Comparison of ENCODE assay signal across 9 cellular contexts in genomic region chr5:177431317-177432142, GRCh38. TPM values are rescaled to one million over a fixed set of nuclear protein-coding genes. Genes with fewer than 3 reads are reported as not detected.
DNase-seq lines count a peak whose midpoint lies in the region; ATAC-seq and TF ChIP-seq lines count a peak whose summit lies in the region.
"Had no signal": no experiment of that assay in that cellular context is flagged by ENCODE, and none has a peak within 500 bp of the region (broad histone marks: within the 10 kb centered on the region; RNA-seq: fewer than 3 reads in every experiment).

No MANE protein-coding gene starts in this region.

- no peaks in the 10 kb centered on the region; the same call in 1 of the 2 replicates for H4K20me1 ChIP-seq in SU-DHL-6 (ENCODE audit: low read depth, low read length)

- peak; percentile 87 for DNase-seq in central memory CD4-positive, alpha-beta T cell
- DNase-seq in spleen (peak; percentile 99), NCI-H2196 treated with DMSO at 0.1 percent for 48 hours (lab: John Stamatoyannopoulos, UW; ENCODE audit: unreplicated experiment) (no peak), NCI-H1092 treated with DMSO at 0.1 percent for 48 hours (lab: John Stamatoyannopoulos, UW) (no peak), A673 (ENCODE audit: low spot score) (no peak)

- BruUV-seq in A673 (replicated peaks; lab: Mats Ljungman, UMichigan), result no TSS peak

- H3K79me2 ChIP-seq in SU-DHL-6 (ENCODE audit: insufficient read depth, low read length), result peaks cover 22% of the 10 kb centered on the region

- no peaks in the 10 kb centered on the region for H3K36me3 ChIP-seq in SU-DHL-6 (ENCODE audit: low read length)
- H3K36me3 ChIP-seq in spleen, result peaks cover 6 to 70% (median 56%) of the 10 kb centered on the region in 6 donors
- peaks cover 26% of the 10 kb centered on the region for H3K36me3 ChIP-seq in A673 (ENCODE audit: insufficient read depth, low read length, poor library complexity, severe bottlenecking)

- H3K4me1 ChIP-seq in spleen, result peaks cover 61 to 98% (median 79%) of the 10 kb centered on the region in 6 donors
- H3K4me1 ChIP-seq in A673 (ENCODE audit: insufficient read depth, low read length, poor library complexity, severe bottlenecking), result peaks cover 9% of the 10 kb centered on the region

- ATAC-seq in GM18520 (IDR thresholded peaks at IDR 0.05; ENCODE audit: unreplicated experiment), result peak; percentile 29
- peak; percentile 43 for ATAC-seq in HG02884 (IDR thresholded peaks at IDR 0.05; ENCODE audit: unreplicated experiment)

- intact Hi-C loops in spleen (cut with DNase I; ENCODE audit: low total_unique reads) (no loop called here), A673 (cut with micrococcal nuclease; ENCODE audit: unreplicated experiment) (no loop called here)

- CTCF ChIA-PET in A673 (lab: Charles Lee), result no interaction called here

- H3K4me2 ChIP-seq in SU-DHL-6 (ENCODE audit: low read depth, low read length, poor library complexity, severe bottlenecking), result peak overlapping the region; percentile 71

- peaks cover 52% of the 10 kb centered on the region for H3F3A ChIP-seq in SU-DHL-6 (ENCODE audit: insufficient read depth)

- peak overlapping the region; percentile 48 for H3K9ac ChIP-seq in SU-DHL-6 (ENCODE audit: low read length)

- no peak for TF ChIP-seq CTCF in SU-DHL-6 (IDR thresholded peaks at IDR 0.05; ENCODE audit: insufficient read depth, low read length, poor library complexity, severe bottlenecking)
- peak in 3 of 11 experiments; percentile 12 to 30 (median 19) for TF ChIP-seq CTCF in spleen (IDR thresholded peaks at IDR 0.05 in 8 of 11, conservative IDR thresholded peaks at IDR 0.05 in 3 of 11)
- TF ChIP-seq CTCF in A673 (conservative IDR thresholded peaks at IDR 0.05; ENCODE audit: low read depth, low read length), result no peak

- H3K27ac ChIP-seq in SU-DHL-6 (ENCODE audit: low read depth, low read length) (peak overlapping the region; percentile 95), spleen (peak overlapping the region; percentile 92 to 99 (median 98)), A673 (ENCODE audit: low read depth, low read length, poor library complexity, severe bottlenecking) (no peak overlapping the region)

- H2AFZ ChIP-seq in SU-DHL-6 (ENCODE audit: low read depth, low read length, severe bottlenecking), result no peak overlapping the region

- no peak overlapping the region for H3K4me3 ChIP-seq in SU-DHL-6 (ENCODE audit: insufficient read depth, low read length, poor library complexity, severe bottlenecking)
- peak overlapping the region in 7 of 8 donors; percentile 2 to 90 (median 25) for H3K4me3 ChIP-seq in spleen
- no peak overlapping the region for H3K4me3 ChIP-seq in A673 (ENCODE audit: low read depth, low read length, poor library complexity, severe bottlenecking)

- no peaks in the 10 kb centered on the region for H3K9me3 ChIP-seq in SU-DHL-6 (ENCODE audit: insufficient read depth, low read length)
- no peaks in the 10 kb centered on the region for H3K9me3 ChIP-seq in spleen
- H3K9me3 ChIP-seq in A673 (ENCODE audit: low read depth, low read length, poor library complexity, severe bottlenecking), result no peaks in the 10 kb centered on the region

- TF ChIP-seq POLR2A in spleen (IDR thresholded peaks at IDR 0.05), result no peak

- POLR2A ChIA-PET in A673 (lab: Charles Lee; ENCODE audit: low non-redundant PET), result no interaction called here

- no peaks in the 10 kb centered on the region for H3K9me2 ChIP-seq in SU-DHL-6 (replicated peaks; ENCODE audit: insufficient read depth, low read length)

- H3K27me3 ChIP-seq in SU-DHL-6 (ENCODE audit: low read length) (no peaks in the 10 kb centered on the region), spleen (replicated peaks in 1 of 7) (no peaks in the 10 kb centered on the region), A673 (replicated peaks; ENCODE audit: insufficient read depth, low read depth, low read length, poor library complexity) (no peaks in the 10 kb centered on the region)

- WGBS in spleen, 5 donors, result 17 to 36% (median 27%) methylated on average over 7 to 29 of the region's 29 CpGs

RNA-seq across cellular contexts. Expression of gene GRK6, which starts 5.1 kb away (rescaled TPM):
- 100 to 1,000 TPM; 114 to 170 (median 149) TPM for total RNA-seq in spleen
- polyA plus RNA-seq in spleen, result 10 to 100 TPM; 45.7 to 75.9 (median 55.3) TPM
- total RNA-seq in A673 (2021), result 32.1 and 38.1 TPM in 2 replicates

RNA-seq across cellular contexts. Expression of gene PRR7, which starts 15.1 kb away (rescaled TPM):
- total RNA-seq in spleen (1 to 10 TPM in 6 of 7 donors, not detected in 1; 2.6 to 5.3 (median 4.7) TPM), A673 (2021) (3.0 and 5.3 TPM in 2 replicates)
- 1 to 10 TPM; 1.7 to 5.7 (median 3.9) TPM for polyA plus RNA-seq in spleen

RNA-seq across cellular contexts. Expression of gene F12, which starts 22.2 kb away (rescaled TPM):
- 1 to 10 TPM in 3 of 7 donors, under 1 TPM in 4; 0.60 to 1.7 (median 0.94) TPM for total RNA-seq in spleen
- polyA plus RNA-seq in spleen, result 1 to 10 TPM; 1.1 to 2.3 (median 1.3) TPM
- 0.81 TPM in 1 of 2 replicates, not detected in the other for total RNA-seq in A673 (2021)
- total RNA-seq: urinary bladder had no signal

RNA-seq across cellular contexts. Expression of gene PFN3, which starts 31.1 kb away (rescaled TPM):
- total RNA-seq in spleen (not detected), A673 (2021) (not detected in 2 replicates)
- not detected for polyA plus RNA-seq in spleen
- total RNA-seq: urinary bladder had no signal
- polyA plus RNA-seq: urinary bladder had no signal

RNA-seq across cellular contexts. Expression of gene DBN1, which starts 41.9 kb away (rescaled TPM):
- total RNA-seq in spleen (10 to 100 TPM; 13.0 to 26.5 (median 17.6) TPM), A673 (2021) (271 and 286 TPM in 2 replicates)
- polyA plus RNA-seq in spleen, result 10 to 100 TPM in 1 of 3 donors, 1 to 10 TPM in 2; 6.8 to 16.3 (median 7.6) TPM

Comparison
In these comparisons a context has a peak if more than half of its experiments do, and no peak if none do; other contexts are left out.
1. H3K4me3 ChIP-seq: peak in spleen (7 of 8); none in SU-DHL-6 (single experiment) and A673 (single experiment).
2. DNase-seq: peak in central memory CD4-positive, alpha-beta T cell (single experiment) and spleen (single experiment); none in NCI-H2196 treated with DMSO at 0.1 percent for 48 hours (single experiment), NCI-H1092 treated with DMSO at 0.1 percent for 48 hours (single experiment) and A673 (single experiment).